In genomic region chr9:33329117-33329563, GRCh38 we compare ENCODE assay signal across 9 cellular contexts. TPM values are rescaled to one million over a fixed set of nuclear protein-coding genes. Genes with fewer than 3 reads are reported as not detected.
DNase-seq lines count a peak whose midpoint lies in the region; ATAC-seq, FAIRE-seq and TF ChIP-seq lines count a peak whose summit lies in the region.
"Had no signal": no experiment of that assay in that cellular context is flagged by ENCODE, and none has a peak within 500 bp of the region (broad histone marks: within the 10 kb centered on the region; RNA-seq: fewer than 3 reads in every experiment).

No MANE protein-coding gene starts in this region.

- POLR2A ChIA-PET in K562 (lab: Yijun Ruan, JAX) = interaction anchor here (1.4 kb wide), 1 partner anchor 11 kb away, joined by 6 read pairs; no protein-coding TSS in a partner anchor
- POLR2A ChIA-PET in naive thymus-derived CD4-positive, alpha-beta T cell (lab: Charles Lee) = no interaction called here

- H3K4me1 Mint-ChIP-seq in naive thymus-derived CD4-positive, alpha-beta T cell = no peaks in the 10 kb centered on the region

- H3K4me3 Mint-ChIP-seq in naive thymus-derived CD4-positive, alpha-beta T cell = no peak overlapping the region
- H3K4me3 Mint-ChIP-seq: T-helper 2 cell treated with Interferon-gamma antibody and Interleukin-4, amounts not matched to agents 5 μg/mL and 100 μg/mL, for 36 hours had no signal

- TF ChIP-seq EP300 in K562 (IDR thresholded peaks at IDR 0.05; ENCODE audit: low read length) (no peak), suprapubic skin (IDR thresholded peaks at IDR 0.05) (peak; percentile 53)

- CTCF ChIA-PET in K562 (lab: Yijun Ruan, JAX; ENCODE audit: low intra/inter-chr PET ratio) = no interaction called here
- CTCF ChIA-PET in naive thymus-derived CD4-positive, alpha-beta T cell (lab: Charles Lee) = no interaction called here

- no peak overlapping the region for H3K4me2 ChIP-seq in K562 (ENCODE audit: insufficient read depth, low read length)

- H3K9ac ChIP-seq in K562 (ENCODE audit: insufficient read depth in 1 of 2, low read depth in 2 of 2, low read length in 2 of 2) = no peak overlapping the region

- TF ChIP-seq CTCF in K562 (IDR thresholded peaks at IDR 0.05 in 2 of 3, conservative IDR thresholded peaks at IDR 0.05 in 1 of 3; ENCODE audit: insufficient read depth in 2 of 3, low read depth in 1 of 3, low read length in 3 of 3) (no peak), suprapubic skin (IDR thresholded peaks at IDR 0.05) (no peak)

- no peak for FAIRE-seq in K562 (lab: Jason Lieb, UNC)

- no peaks in the 10 kb centered on the region for H3K9me3 Mint-ChIP-seq in naive thymus-derived CD4-positive, alpha-beta T cell
- H3K9me3 Mint-ChIP-seq: T-helper 2 cell treated with Interferon-gamma antibody and Interleukin-4, amounts not matched to agents 5 μg/mL and 100 μg/mL, for 36 hours had no signal

- no peak overlapping the region for H3K27ac ChIP-seq in K562 (ENCODE audit: extremely low read depth, low read depth, low read length)
- peak overlapping the region; percentile 68 for H3K27ac ChIP-seq in suprapubic skin
- H3K27ac ChIP-seq in naive thymus-derived CD4-positive, alpha-beta T cell (ENCODE audit: low read depth, low read length) = no peak overlapping the region

- peaks cover 15 to 66% (median 44%) of the 10 kb centered on the region in 5 donors for H3K36me3 Mint-ChIP-seq in naive thymus-derived CD4-positive, alpha-beta T cell

- H3K27ac Mint-ChIP-seq in naive thymus-derived CD4-positive, alpha-beta T cell = no peak overlapping the region
- H3K27ac Mint-ChIP-seq: T-helper 2 cell treated with Interferon-gamma antibody and Interleukin-4, amounts not matched to agents 5 μg/mL and 100 μg/mL, for 36 hours had no signal

- no TSS peak for BruUV-seq in K562 (replicated peaks; lab: Mats Ljungman, UMichigan)

- DNase-seq in HT-29 (ENCODE audit: low spot score) (peak; percentile 98), K562 (ENCODE audit: extremely low read depth in 1 of 4, low spot score in 3 of 4) (no peak), iris pigment epithelial cell (ENCODE audit: low read depth) (peak; percentile 86), suprapubic skin (ENCODE audit: low spot score in 2 of 2) (no peak), COLO829 (ENCODE audit: low spot score) (no peak), NCI-H2081 treated with DMSO at 0.1 percent for 48 hours (lab: John Stamatoyannopoulos, UW) (no peak), CD1c-positive myeloid dendritic cell (ENCODE audit: extremely low spot score) (no peak)
- no peak for DNase-seq in naive thymus-derived CD4-positive, alpha-beta T cell

- intact Hi-C loops in K562 (cut with micrococcal nuclease) = no loop called here
- intact Hi-C loops in naive thymus-derived CD4-positive, alpha-beta T cell (cut with micrococcal nuclease) = no loop called here

- peaks cover 0 to 6% of the 10 kb centered on the region in 2 experiments; a peak in 3 of 5 replicates for H3K4me1 ChIP-seq in K562 (replicated peaks in 1 of 2; ENCODE audit: control insufficient read depth in 2 of 2, insufficient read depth in 2 of 2, low read length in 2 of 2)
- H3K4me1 ChIP-seq in suprapubic skin = peaks cover 20% of the 10 kb centered on the region
- H3K4me1 ChIP-seq in naive thymus-derived CD4-positive, alpha-beta T cell (ENCODE audit: control insufficient read depth in 2 of 2, insufficient read depth in 2 of 2, low read length in 2 of 2) = no peaks in the 10 kb centered on the region

- TF ChIP-seq POLR2A in K562 (conservative IDR thresholded peaks at IDR 0.05) (no peak), suprapubic skin (IDR thresholded peaks at IDR 0.05) (no peak)

- H4K20me1 ChIP-seq in K562 (replicated peaks; ENCODE audit: control insufficient read depth, insufficient read depth, low read length) = no peaks in the 10 kb centered on the region

- H3K4me3 ChIP-seq in K562 (no peak overlapping the region), suprapubic skin (no peak overlapping the region)
- H3K4me3 ChIP-seq in naive thymus-derived CD4-positive, alpha-beta T cell (ENCODE audit: low read length) = no peak overlapping the region

- H3K9me3 ChIP-seq in K562 (replicated peaks; ENCODE audit: control insufficient read depth, insufficient read depth, low read depth, low read length) (peaks cover 3% of the 10 kb centered on the region; the same call in 1 of the 2 replicates), suprapubic skin (no peaks in the 10 kb centered on the region)
- H3K9me3 ChIP-seq in naive thymus-derived CD4-positive, alpha-beta T cell (ENCODE audit: control insufficient read depth in 2 of 3, low read length in 3 of 3) = no peaks in the 10 kb centered on the region

- no peaks in the 10 kb centered on the region for H3K79me2 ChIP-seq in K562 (ENCODE audit: control insufficient read depth, insufficient read depth, low read length)

- H3K36me3 ChIP-seq in K562 (ENCODE audit: control insufficient read depth, insufficient read depth, low read length) (peaks cover 68% of the 10 kb centered on the region), suprapubic skin (peaks cover 81% of the 10 kb centered on the region)
- peaks cover 0 to 69% (median 8%) of the 10 kb centered on the region in 3 experiments for H3K36me3 ChIP-seq in naive thymus-derived CD4-positive, alpha-beta T cell (ENCODE audit: control insufficient read depth in 2 of 3, insufficient read depth in 3 of 3, low read length in 3 of 3)

- in situ Hi-C loops in K562 (cut with MboI) = no loop called here

- H2AFZ ChIP-seq in K562 (ENCODE audit: low read depth, low read length) = no peak overlapping the region

- no peak for ATAC-seq in K562
- no peak for ATAC-seq in naive thymus-derived CD4-positive, alpha-beta T cell

- H3K27me3 Mint-ChIP-seq in naive thymus-derived CD4-positive, alpha-beta T cell = no peaks in the 10 kb centered on the region

- no peaks in the 10 kb centered on the region for H3K9me1 ChIP-seq in K562 (ENCODE audit: control insufficient read depth, insufficient read depth, low read length)

- 79% methylated on average over 4 of the region's 4 CpGs for WGBS in K562 (ENCODE audit: insufficient coverage, low coverage, missing lambda C conversion rate)
- WGBS in suprapubic skin = 46% methylated on average over 4 of the region's 4 CpGs

- TF ChIP-seq RAD21 in K562 (CRISPR knock-in tag; conservative IDR thresholded peaks at IDR 0.05 in 1 of 2, IDR thresholded peaks at IDR 0.05 in 1 of 2) = no peak

- no peaks in the 10 kb centered on the region for H3K27me3 ChIP-seq in K562 (ENCODE audit: control insufficient read depth in 2 of 2, insufficient read depth in 2 of 2, low read length in 2 of 2)
- no peaks in the 10 kb centered on the region for H3K27me3 ChIP-seq in suprapubic skin
- H3K27me3 ChIP-seq in naive thymus-derived CD4-positive, alpha-beta T cell (ENCODE audit: control insufficient read depth in 2 of 2, insufficient read depth in 2 of 2, low read length in 2 of 2) = no peaks in the 10 kb centered on the region

TF ChIP-seq in K562, 482 proteins besides CTCF, POLR2A, EP300 and RAD21:
- TF ChIP-seq TSC22D4 (tag; IDR thresholded peaks at IDR 0.05) (no peak), SUPT5H (IDR thresholded peaks at IDR 0.05) (no peak), PTRF (tag; IDR thresholded peaks at IDR 0.05) (no peak), CEBPG (CRISPR knock-in tag; IDR thresholded peaks at IDR 0.05) (no peak), CEBPG (tag; conservative IDR thresholded peaks at IDR 0.05 in 1 of 2, IDR thresholded peaks at IDR 0.05 in 1 of 2) (peak; percentile 15 to 27; a peak in 1 of 4 replicates), CEBPB (tag; IDR thresholded peaks at IDR 0.05) (peak; percentile 74), TEAD2 (tag; IDR thresholded peaks at IDR 0.05) (no peak)

RNA-seq across cellular contexts. Expression of gene NFX1, which starts 38.8 kb away (rescaled TPM):
- 15.2 and 18.2 TPM in 2 replicates for total RNA-seq in HT-29 (2014; rRNA removed; shearing (Covaris generic))
- 66.7 and 97.6 TPM in 2 replicates for total RNA-seq in K562 (2011; cell fraction: chromatin; rRNA removed; ENCODE audit: low replicate concordance)
- total RNA-seq in K562 (2011; cell fraction: nucleolus; rRNA removed) = 38.2 and 46.5 TPM in 2 replicates
- 46.0 and 51.6 TPM in 2 replicates for total RNA-seq in K562 (2011; cell fraction: nucleoplasm; rRNA removed)
- total RNA-seq in K562 (2014; rRNA removed) (22.1 and 23.8 TPM in 2 replicates), K562 (2014; rRNA removed; fragmentation: Illumina TruSeq; extraction: Trizol) (26.3 and 28.7 TPM in 2 replicates), K562 (2015; rRNA removed; fragmentation: Illumina TruSeq; extraction: Trizol) (24.8 and 26.8 TPM in 2 replicates), K562 (2021) (29.9 and 30.8 TPM in 2 replicates), suprapubic skin (10 to 100 TPM; 42.0 to 91.4 (median 46.0) TPM)
- polyA plus RNA-seq in K562 (2011; rRNA removed) (36.5 and 38.9 TPM in 2 replicates), K562 (2014; fragmentation: Illumina TruSeq; extraction: Trizol) (32.7 and 38.5 TPM in 2 replicates), K562 (2014; fragmentation: Nextera tagmentation; extraction: Ambion mirVana) (10 to 100 TPM in 1 of 2 experiments, 1 to 10 TPM in 1; 8.8 to 32.5 TPM), K562 (2014; rRNA removed) (24.0 TPM in 2 replicates)
- polyA plus RNA-seq in K562 (2011; cell fraction: cytosol; rRNA removed) = 37.3 and 38.7 TPM in 2 replicates
- polyA plus RNA-seq in K562 (2011; cell fraction: nucleus; rRNA removed) = 31.5 and 51.2 TPM in 2 replicates
- 24.7 and 28.0 TPM in 2 replicates for polyA plus RNA-seq in K562 (2012)
- polyA minus RNA-seq in K562 (2011; rRNA and poly(A)+ RNA removed) = 86.2 and 99.5 TPM in 2 replicates
- 17.6 and 30.2 TPM in 2 replicates for polyA minus RNA-seq in K562 (2011; cell fraction: cytosol; rRNA and poly(A)+ RNA removed)
- 29.8 and 38.5 TPM in 2 replicates for polyA minus RNA-seq in K562 (2011; cell fraction: nucleus; rRNA and poly(A)+ RNA removed)
- total RNA-seq in naive thymus-derived CD4-positive, alpha-beta T cell = 10 to 100 TPM; 39.8 to 65.4 (median 43.6) TPM
- 10 to 100 TPM; 30.1 to 49.3 TPM for polyA plus RNA-seq in naive thymus-derived CD4-positive, alpha-beta T cell

Comparison
In these comparisons a context has a peak if more than half of its experiments do, and no peak if none do; other contexts are left out.
1. DNase-seq: peak in HT-29 (single experiment) and iris pigment epithelial cell (single experiment); none in K562 (0 of 4), suprapubic skin (0 of 2), COLO829 (single experiment), naive thymus-derived CD4-positive, alpha-beta T cell (0 of 9), NCI-H2081 treated with DMSO at 0.1 percent for 48 hours (single experiment) and CD1c-positive myeloid dendritic cell (single experiment).